In the genomic region with DNA sequence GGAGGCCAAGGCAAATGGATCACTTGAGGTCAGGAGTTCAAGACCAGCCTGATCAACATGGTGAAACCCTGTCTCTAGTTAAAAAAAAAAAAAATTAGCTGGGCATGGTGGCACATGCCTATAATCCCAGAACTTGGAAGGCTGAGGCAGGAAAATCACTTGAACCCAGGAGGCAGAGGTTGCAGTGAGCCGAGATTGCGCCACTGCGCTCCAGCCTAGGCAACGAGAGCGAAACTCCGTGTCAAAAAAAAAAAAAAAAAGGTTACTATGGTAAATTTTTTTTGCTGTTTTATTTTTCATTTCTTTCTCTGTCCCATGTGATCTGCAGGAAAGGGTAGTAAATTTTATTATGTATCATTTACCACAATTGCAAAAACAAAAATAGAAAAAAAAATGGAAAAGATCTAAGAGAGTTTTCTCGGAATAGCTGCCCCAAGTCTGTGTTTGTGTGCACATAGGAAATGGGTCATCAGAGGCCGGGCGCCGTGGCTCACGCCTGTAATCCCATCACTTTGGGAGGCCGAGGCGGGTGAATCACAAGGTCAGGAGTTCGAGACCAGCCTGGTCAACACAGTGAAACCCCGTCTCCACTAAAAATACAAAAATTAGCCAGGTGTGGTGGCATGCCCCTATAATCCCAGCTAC, we compare ENCODE assay signal across 6 cellular contexts. TPM values are rescaled to one million over a fixed set of nuclear protein-coding genes. Genes with fewer than 3 reads are reported as not detected.
"Had no signal": no experiment of that assay in that cellular context is flagged by ENCODE, and none has a peak within 500 bp of the region (broad histone marks: within the 10 kb centered on the region; RNA-seq: fewer than 3 reads in every experiment).

No MANE protein-coding gene starts in this region.

RNA-seq across cellular contexts. Expression of a gene that starts 58.6 kb away (rescaled TPM):
- total RNA-seq: dermis microvascular lymphatic vessel endothelial cell, endothelial cell of umbilical vein, epithelial cell of proximal tubule, foreskin keratinocyte, lung microvascular endothelial cell had no signal
- polyA plus RNA-seq: endothelial cell of umbilical vein, foreskin keratinocyte, keratinocyte had no signal
